Comparison of ENCODE assay signal across 2 cellular contexts in genomic region chr1:36203554-36204346, GRCh38.
TF ChIP-seq lines count a peak whose summit lies in the region.

No MANE protein-coding gene starts in this region.

TF ChIP-seq in A549, 52 proteins besides CTCF, POLR2A, EP300 and RAD21:
- TF ChIP-seq CEBPB (IDR thresholded peaks at IDR 0.05) (peak in 1 of 2 experiments; percentile 37; a peak in 1 of 4 replicates), KDM5A (IDR thresholded peaks at IDR 0.05) (no peak), SREBF2 (IDR thresholded peaks at IDR 0.05) (no peak)

TF ChIP-seq in H1, 55 proteins besides CTCF, POLR2A, EP300 and RAD21:
- TF ChIP-seq HDAC6 (IDR thresholded peaks at IDR 0.05; ENCODE audit: low read depth, low read length): no peak
- no peak for TF ChIP-seq BRCA1 (IDR thresholded peaks at IDR 0.05; ENCODE audit: low read depth, low read length)
- TF ChIP-seq MAFK (IDR thresholded peaks at IDR 0.05; ENCODE audit: low read depth, low read length): no peak
- TF ChIP-seq SIN3A (conservative IDR thresholded peaks at IDR 0.05 in 1 of 2, IDR thresholded peaks at IDR 0.05 in 1 of 2; ENCODE audit: low read depth in 1 of 2, low read length in 2 of 2): no peak
- TF ChIP-seq ZNF274 (IDR thresholded peaks at IDR 0.05; ENCODE audit: borderline replicate concordance, extremely low read depth, low read length): no peak
- no peak for TF ChIP-seq SP4 (IDR thresholded peaks at IDR 0.05; ENCODE audit: low read length)
